31 cellular contexts compared by ENCODE assay signal in genomic region chr4:180668732-180669131, GRCh38.
"Had no signal": no experiment of that assay in that cellular context is flagged by ENCODE, and none has a peak within 500 bp of the region (broad histone marks: within the 10 kb centered on the region; RNA-seq: fewer than 3 reads in every experiment).

No MANE protein-coding gene starts in this region.

- ATAC-seq: activated CD4-positive, alpha-beta T cell treated with anti-CD3 and anti-CD28 coated beads for 36 hours; activated CD4-positive, CD25-positive, alpha-beta regulatory T cell treated with anti-CD3 and anti-CD28 coated beads, Interleukin-2, amount 50 U/mL, for 24 hours; activated CD8-positive, alpha-beta memory T cell treated with anti-CD3 and anti-CD28 coated beads, Interleukin-2, amount 10 ng/mL, durations not matched to agents 7 days and 5 days; activated CD8-positive, alpha-beta T cell treated with anti-CD3 and anti-CD28 coated beads, Interleukin-2, amount 10 ng/mL, durations not matched to agents 7 days and 5 days; activated naive CD8-positive, alpha-beta T cell treated with anti-CD3 and anti-CD28 coated beads, Interleukin-2, amount 50 U/mL, for 24 hours; T-helper 17 cell; WTC11 had no signal

- H3K9me3 ChIP-seq: ascending aorta had no signal

- H3K4me3 ChIP-seq: ascending aorta, cardiac muscle cell had no signal

- H3K36me3 ChIP-seq: ascending aorta, cardiac muscle cell, WERI-Rb-1 had no signal

- H3K27me3 ChIP-seq: ascending aorta, cardiac muscle cell had no signal

- H3K27ac ChIP-seq: ascending aorta, cardiac muscle cell, WERI-Rb-1 had no signal

- FAIRE-seq: bronchial epithelial cell had no signal

- H3K4me1 ChIP-seq: ascending aorta had no signal

- DNase-seq: activated CD4-positive, alpha-beta memory T cell treated with anti-CD3 and anti-CD28 coated beads, Interleukin-2, amount 10 ng/mL, durations not matched to agents 7 days and 5 days; activated CD4-positive, alpha-beta T cell treated with anti-CD3 and anti-CD28 coated beads for 1 hour; activated CD4-positive, alpha-beta T cell treated with anti-CD3 and anti-CD28 coated beads for 36 hours; activated CD4-positive, alpha-beta T cell treated with anti-CD3 and anti-CD28 coated beads for 48 hours; activated CD4-positive, alpha-beta T cell treated with anti-CD3 and anti-CD28 coated beads, Interleukin-2, amount 10 ng/mL, durations not matched to agents 7 days and 5 days; activated CD4-positive, alpha-beta T cell treated with anti-CD3 and anti-CD28 coated beads, Interleukin-2, amount 50 U/mL, for 48 hours; activated CD4-positive, CD25-positive, alpha-beta regulatory T cell; activated CD8-positive, alpha-beta memory T cell treated with anti-CD3 and anti-CD28 coated beads for 24 hours; activated CD8-positive, alpha-beta memory T cell treated with anti-CD3 and anti-CD28 coated beads, Interleukin-2, amount 10 ng/mL, durations not matched to agents 7 days and 5 days; activated CD8-positive, alpha-beta memory T cell treated with anti-CD3 and anti-CD28 coated beads, Interleukin-2, amount 50 U/mL, for 48 hours; activated CD8-positive, alpha-beta T cell treated with anti-CD3 and anti-CD28 coated beads, Interleukin-2, amount 10 ng/mL, durations not matched to agents 7 days and 5 days; activated effector memory CD4-positive, alpha-beta T cell treated with Interleukin-2 at 50 U/mL for 16 hours; activated gamma-delta T cell; activated naive CD4-positive, alpha-beta T cell treated with anti-CD3 and anti-CD28 coated beads, Interleukin-2, amount 10 ng/mL, durations not matched to agents 7 days and 5 days; activated naive CD4-positive, alpha-beta T cell treated with Interleukin-2 at 50 U/mL for 16 hours; activated naive CD8-positive, alpha-beta T cell treated with anti-CD3 and anti-CD28 coated beads, Interleukin-2, amount 10 ng/mL, durations not matched to agents 7 days and 5 days; activated naive CD8-positive, alpha-beta T cell treated with anti-CD3 and anti-CD28 coated beads, Interleukin-2, amount 50 U/mL, for 24 hours; activated T-cell treated with anti-CD3 and anti-CD28 coated beads, Interleukin-2, amount 50 U/mL, for 24 hours; activated T-cell treated with anti-CD3 and anti-CD28 coated beads, Interleukin-2, amount 50 U/mL, for 48 hours; amygdala; anterior cingulate cortex; caudate nucleus; cerebellar nuclear complex; T-helper 17 cell; T1000; WERI-Rb-1 had no signal
